In genomic region chr4:3880595-3881120, GRCh38 we compare ENCODE assay signal across 8 cellular contexts.
DNase-seq lines count a peak whose midpoint lies in the region; ATAC-seq, FAIRE-seq and TF ChIP-seq lines count a peak whose summit lies in the region.

No MANE protein-coding gene starts in this region.

- H3K4me1 ChIP-seq in OCI-LY7 (ENCODE audit: insufficient read depth, low read length, poor library complexity, severe bottlenecking) = no peaks in the 10 kb centered on the region
- H3K4me1 ChIP-seq in thoracic aorta (ENCODE audit: control insufficient read depth in 1 of 2, low read depth in 2 of 2) = peaks cover 7 to 14% of the 10 kb centered on the region in 2 donors

- H3K9me2 ChIP-seq in OCI-LY7 (ENCODE audit: insufficient read depth, low read length) = no peaks in the 10 kb centered on the region

- POLR2A ChIA-PET in OCI-LY7 (lab: Charles Lee) = no interaction called here

- H3K9me3 Mint-ChIP-seq in activated T-cell treated with anti-CD3 and anti-CD28 coated beads, Interleukin-2, amount 50 U/mL, for 72 hours = no peaks in the 10 kb centered on the region

- FAIRE-seq in D721Med (lab: Jason Lieb, UNC) = no peak

- peaks cover 47% of the 10 kb centered on the region for H3K27me3 Mint-ChIP-seq in activated T-cell treated with anti-CD3 and anti-CD28 coated beads, Interleukin-2, amount 50 U/mL, for 72 hours (ENCODE audit: low read depth)

- H3K79me2 ChIP-seq in OCI-LY7 (ENCODE audit: insufficient read depth, low read depth, low read length) = no peaks in the 10 kb centered on the region

- H2AFZ ChIP-seq in OCI-LY7 (ENCODE audit: low read length) = no peak overlapping the region

- ATAC-seq in activated T-cell treated with anti-CD3 and anti-CD28 coated beads, Interleukin-2, amount 50 U/mL, for 72 hours (replicated peaks in 1 of 2) = peak; percentile 77 to 82
- peak; percentile 43 for ATAC-seq in thoracic aorta (ENCODE audit: insufficient number of reproducible peaks, low FRiP score, low read depth)
- ATAC-seq in HG03108 (IDR thresholded peaks at IDR 0.05; ENCODE audit: unreplicated experiment) = no peak

- DNase-seq in D721Med (ENCODE audit: insufficient read length, low spot score) = peak; percentile 69
- DNase-seq in HK-2 (ENCODE audit: unreplicated experiment) = peak; percentile 79
- DNase-seq in OCI-LY7 (ENCODE audit: low spot score) = peak; percentile 68
- DNase-seq in activated T-cell treated with anti-CD3 and anti-CD28 coated beads, Interleukin-2, amount 50 U/mL, for 72 hours = peak; percentile 74 to 79
- DNase-seq in fibroblast of peridontal ligament (ENCODE audit: extremely low read depth) = peak; percentile 40
- DNase-seq in non-pigmented ciliary epithelial cell (ENCODE audit: low read depth) = peak; percentile 6
- DNase-seq in thoracic aorta (ENCODE audit: low spot score) = no peak

- H3K4me2 ChIP-seq in OCI-LY7 (ENCODE audit: low read length) = no peak overlapping the region

- no peaks in the 10 kb centered on the region for H3K36me3 ChIP-seq in OCI-LY7 (ENCODE audit: insufficient read depth, low read length)
- H3K36me3 ChIP-seq in thoracic aorta = no peaks in the 10 kb centered on the region

- CTCF ChIA-PET in OCI-LY7 (lab: Charles Lee; ENCODE audit: unreplicated experiment) = no interaction called here

- H3K4me3 ChIP-seq in OCI-LY7 (ENCODE audit: low read depth, low read length, poor library complexity, severe bottlenecking) (no peak overlapping the region), thoracic aorta (peak overlapping the region; percentile 20)

- H4K20me1 ChIP-seq in OCI-LY7 (ENCODE audit: insufficient read depth, low read length) = no peaks in the 10 kb centered on the region

- H3K36me3 Mint-ChIP-seq in activated T-cell treated with anti-CD3 and anti-CD28 coated beads, Interleukin-2, amount 50 U/mL, for 72 hours (ENCODE audit: insufficient read depth in 2 of 2) = peaks cover 0 to 11% of the 10 kb centered on the region in 2 donors

- H3K27ac Mint-ChIP-seq in activated T-cell treated with anti-CD3 and anti-CD28 coated beads, Interleukin-2, amount 50 U/mL, for 72 hours = no peak overlapping the region

- no peaks in the 10 kb centered on the region for H3K27me3 ChIP-seq in thoracic aorta (replicated peaks; ENCODE audit: insufficient read depth)

- no peak overlapping the region for H3K27ac ChIP-seq in OCI-LY7 (ENCODE audit: low read depth, low read length, poor library complexity, severe bottlenecking)
- no peak overlapping the region for H3K27ac ChIP-seq in thoracic aorta

- no TSS peak for BruUV-seq in OCI-LY7 (replicated peaks; lab: Mats Ljungman, UMichigan)

- TF ChIP-seq CTCF in D721Med (IDR thresholded peaks at IDR 0.05; ENCODE audit: insufficient read depth, missing control alignments) = peak; percentile 92
- TF ChIP-seq CTCF in OCI-LY7 (conservative IDR thresholded peaks at IDR 0.05; ENCODE audit: low read length) = peak; percentile 84
- peak; percentile 69 for TF ChIP-seq CTCF in thoracic aorta (IDR thresholded peaks at IDR 0.05)

- H3K4me1 Mint-ChIP-seq in activated T-cell treated with anti-CD3 and anti-CD28 coated beads, Interleukin-2, amount 50 U/mL, for 72 hours (ENCODE audit: low read depth) = peaks cover 6% of the 10 kb centered on the region

- no peaks in the 10 kb centered on the region for H3K9me3 ChIP-seq in OCI-LY7 (ENCODE audit: low read length)
- H3K9me3 ChIP-seq in thoracic aorta = no peaks in the 10 kb centered on the region

- intact Hi-C loops in OCI-LY7 (cut with micrococcal nuclease; ENCODE audit: unreplicated experiment) = loop anchor here (5.0 to 10.0 kb wide), 2 partner anchors 86 to 133 kb away; no protein-coding TSS in a partner anchor

- no peak overlapping the region for H3K4me3 Mint-ChIP-seq in activated T-cell treated with anti-CD3 and anti-CD28 coated beads, Interleukin-2, amount 50 U/mL, for 72 hours
